In genomic region chr12:57031228-57031670, GRCh38 we compare ENCODE assay signal across 8 cellular contexts. TPM values are rescaled to one million over a fixed set of nuclear protein-coding genes. Genes with fewer than 3 reads are reported as not detected.
DNase-seq lines count a peak whose midpoint lies in the region; ATAC-seq lines count a peak whose summit lies in the region.

No MANE protein-coding gene starts in this region.

- POLR2A ChIA-PET in activated CD8-positive, alpha-beta T cell treated with anti-CD3 and anti-CD28 coated beads, Interleukin-2, amount 10 ng/mL, durations not matched to agents 7 days and 5 days (lab: Charles Lee): interaction anchor here (0.6 to 2.1 kb wide), 6 partner anchors 16 to 81 kb away, joined by 3 to 9 read pairs (median 6); partner anchors contain the start of genes MYO1A and STAT6

- H3K27me3 Mint-ChIP-seq in stimulated activated naive CD8-positive, alpha-beta T cell treated with anti-CD3 and anti-CD28 coated beads, Interleukin-15, Interleukin-2, amounts not matched to agents 100 ng/mL and 50 ng/mL, for 24 hours: no peaks in the 10 kb centered on the region
- no peaks in the 10 kb centered on the region for H3K27me3 Mint-ChIP-seq in activated CD8-positive, alpha-beta T cell treated with anti-CD3 and anti-CD28 coated beads, Interleukin-2, amount 10 ng/mL, durations not matched to agents 7 days and 5 days (ENCODE audit: low read depth)

- no peak for DNase-seq in stimulated activated naive CD8-positive, alpha-beta T cell treated with anti-CD3 and anti-CD28 coated beads, Interleukin-15, Interleukin-2, amounts not matched to agents 100 U/mL and 50 U/mL, for 24 hours
- peak; percentile 71 for DNase-seq in NCI-H187 treated with DMSO at 0.1 percent for 48 hours (lab: John Stamatoyannopoulos, UW)
- peak; percentile 46 for DNase-seq in activated CD8-positive, alpha-beta T cell treated with anti-CD3 and anti-CD28 coated beads, Interleukin-2, amount 10 ng/mL, durations not matched to agents 7 days and 5 days
- DNase-seq in left lobe of liver (ENCODE audit: low spot score): no peak
- no peak for DNase-seq in HuH-7 (ENCODE audit: low spot score)
- DNase-seq in activated CD4-positive, alpha-beta T cell treated with anti-CD3 and anti-CD28 coated beads, Interleukin-2, amount 50 U/mL, for 4 hours: no peak

- CTCF ChIA-PET in activated CD8-positive, alpha-beta T cell treated with anti-CD3 and anti-CD28 coated beads, Interleukin-2, amount 10 ng/mL, durations not matched to agents 7 days and 5 days (lab: Charles Lee): interaction anchor here (0.9 to 16.8 kb wide), 22 partner anchors 8 to 277 kb away, joined by 3 to 229 read pairs (median 9); partner anchors contain the start of genes MYO1A, STAT6 and TAC3

- no peak for ATAC-seq in stimulated activated naive CD8-positive, alpha-beta T cell treated with anti-CD3 and anti-CD28 coated beads, Interleukin-15, Interleukin-2, amounts not matched to agents 100 U/mL and 50 U/mL, for 24 hours
- ATAC-seq in activated CD8-positive, alpha-beta T cell treated with anti-CD3 and anti-CD28 coated beads, Interleukin-2, amount 10 ng/mL, durations not matched to agents 7 days and 5 days: peak; percentile 75
- no peak for ATAC-seq in left lobe of liver
- no peak for ATAC-seq in HG02870 (IDR thresholded peaks at IDR 0.05; ENCODE audit: unreplicated experiment)

- no peaks in the 10 kb centered on the region for H3K9me3 Mint-ChIP-seq in stimulated activated naive CD8-positive, alpha-beta T cell treated with anti-CD3 and anti-CD28 coated beads, Interleukin-15, Interleukin-2, amounts not matched to agents 100 ng/mL and 50 ng/mL, for 24 hours
- no peaks in the 10 kb centered on the region for H3K9me3 Mint-ChIP-seq in activated CD8-positive, alpha-beta T cell treated with anti-CD3 and anti-CD28 coated beads, Interleukin-2, amount 10 ng/mL, durations not matched to agents 7 days and 5 days (ENCODE audit: insufficient read depth)

- H3K4me3 Mint-ChIP-seq in stimulated activated naive CD8-positive, alpha-beta T cell treated with anti-CD3 and anti-CD28 coated beads, Interleukin-15, Interleukin-2, amounts not matched to agents 100 ng/mL and 50 ng/mL, for 24 hours: no peak overlapping the region
- no peak overlapping the region for H3K4me3 Mint-ChIP-seq in activated CD8-positive, alpha-beta T cell treated with anti-CD3 and anti-CD28 coated beads, Interleukin-2, amount 10 ng/mL, durations not matched to agents 7 days and 5 days

- H3K36me3 Mint-ChIP-seq in stimulated activated naive CD8-positive, alpha-beta T cell treated with anti-CD3 and anti-CD28 coated beads, Interleukin-15, Interleukin-2, amounts not matched to agents 100 ng/mL and 50 ng/mL, for 24 hours (ENCODE audit: low read depth): no peaks in the 10 kb centered on the region
- H3K36me3 Mint-ChIP-seq in activated CD8-positive, alpha-beta T cell treated with anti-CD3 and anti-CD28 coated beads, Interleukin-2, amount 10 ng/mL, durations not matched to agents 7 days and 5 days (ENCODE audit: low read depth): no peaks in the 10 kb centered on the region

- peaks cover 40% of the 10 kb centered on the region for H3K4me1 Mint-ChIP-seq in stimulated activated naive CD8-positive, alpha-beta T cell treated with anti-CD3 and anti-CD28 coated beads, Interleukin-15, Interleukin-2, amounts not matched to agents 100 ng/mL and 50 ng/mL, for 24 hours (ENCODE audit: low read depth)
- H3K4me1 Mint-ChIP-seq in activated CD8-positive, alpha-beta T cell treated with anti-CD3 and anti-CD28 coated beads, Interleukin-2, amount 10 ng/mL, durations not matched to agents 7 days and 5 days (ENCODE audit: low read depth): peaks cover 35% of the 10 kb centered on the region

- H3K27ac Mint-ChIP-seq in stimulated activated naive CD8-positive, alpha-beta T cell treated with anti-CD3 and anti-CD28 coated beads, Interleukin-15, Interleukin-2, amounts not matched to agents 100 ng/mL and 50 ng/mL, for 24 hours: peak overlapping the region; percentile 13
- H3K27ac Mint-ChIP-seq in activated CD8-positive, alpha-beta T cell treated with anti-CD3 and anti-CD28 coated beads, Interleukin-2, amount 10 ng/mL, durations not matched to agents 7 days and 5 days: peak overlapping the region; percentile 73

RNA-seq across cellular contexts. Expression of gene TAC3, which starts 14.9 kb away (rescaled TPM):
- total RNA-seq in activated CD8-positive, alpha-beta T cell treated with anti-CD3 and anti-CD28 coated beads, Interleukin-2, amount 10 ng/mL, durations not matched to agents 7 days and 5 days: not detected
- not detected for total RNA-seq in left lobe of liver

RNA-seq across cellular contexts. Expression of gene MYO1A, which starts 18.7 kb away (rescaled TPM):
- total RNA-seq in activated CD8-positive, alpha-beta T cell treated with anti-CD3 and anti-CD28 coated beads, Interleukin-2, amount 10 ng/mL, durations not matched to agents 7 days and 5 days: 1 to 10 TPM; 1.3 to 1.4 TPM
- total RNA-seq in left lobe of liver: 0.28 TPM

RNA-seq across cellular contexts. Expression of gene ZBTB39, which starts 24.9 kb away (rescaled TPM):
- 1 to 10 TPM; 7.7 to 8.2 TPM for total RNA-seq in activated CD8-positive, alpha-beta T cell treated with anti-CD3 and anti-CD28 coated beads, Interleukin-2, amount 10 ng/mL, durations not matched to agents 7 days and 5 days
- total RNA-seq in left lobe of liver: 3.5 TPM

RNA-seq across cellular contexts. Expression of gene NEMP1, which starts 47.3 kb away (rescaled TPM):
- total RNA-seq in activated CD8-positive, alpha-beta T cell treated with anti-CD3 and anti-CD28 coated beads, Interleukin-2, amount 10 ng/mL, durations not matched to agents 7 days and 5 days: 10 to 100 TPM; 56.4 to 56.9 TPM
- 5.3 TPM for total RNA-seq in left lobe of liver

RNA-seq across cellular contexts. Expression of gene NAB2, which starts 57.7 kb away (rescaled TPM):
- total RNA-seq in activated CD8-positive, alpha-beta T cell treated with anti-CD3 and anti-CD28 coated beads, Interleukin-2, amount 10 ng/mL, durations not matched to agents 7 days and 5 days: 10 to 100 TPM; 12.9 to 13.7 TPM
- total RNA-seq in left lobe of liver: 12.9 TPM

Comparison
In these comparisons a context has a peak if more than half of its experiments do, and no peak if none do; other contexts are left out.
1. DNase-seq: peak in NCI-H187 treated with DMSO at 0.1 percent for 48 hours (single experiment) and activated CD8-positive, alpha-beta T cell treated with anti-CD3 and anti-CD28 coated beads, Interleukin-2, amount 10 ng/mL, durations not matched to agents 7 days and 5 days (single experiment); none in stimulated activated naive CD8-positive, alpha-beta T cell treated with anti-CD3 and anti-CD28 coated beads, Interleukin-15, Interleukin-2, amounts not matched to agents 100 U/mL and 50 U/mL, for 24 hours (single experiment), left lobe of liver (single experiment), HuH-7 (single experiment) and activated CD4-positive, alpha-beta T cell treated with anti-CD3 and anti-CD28 coated beads, Interleukin-2, amount 50 U/mL, for 4 hours (0 of 2).